ENCODE assay signal across 11 cellular contexts in the genomic region with DNA sequence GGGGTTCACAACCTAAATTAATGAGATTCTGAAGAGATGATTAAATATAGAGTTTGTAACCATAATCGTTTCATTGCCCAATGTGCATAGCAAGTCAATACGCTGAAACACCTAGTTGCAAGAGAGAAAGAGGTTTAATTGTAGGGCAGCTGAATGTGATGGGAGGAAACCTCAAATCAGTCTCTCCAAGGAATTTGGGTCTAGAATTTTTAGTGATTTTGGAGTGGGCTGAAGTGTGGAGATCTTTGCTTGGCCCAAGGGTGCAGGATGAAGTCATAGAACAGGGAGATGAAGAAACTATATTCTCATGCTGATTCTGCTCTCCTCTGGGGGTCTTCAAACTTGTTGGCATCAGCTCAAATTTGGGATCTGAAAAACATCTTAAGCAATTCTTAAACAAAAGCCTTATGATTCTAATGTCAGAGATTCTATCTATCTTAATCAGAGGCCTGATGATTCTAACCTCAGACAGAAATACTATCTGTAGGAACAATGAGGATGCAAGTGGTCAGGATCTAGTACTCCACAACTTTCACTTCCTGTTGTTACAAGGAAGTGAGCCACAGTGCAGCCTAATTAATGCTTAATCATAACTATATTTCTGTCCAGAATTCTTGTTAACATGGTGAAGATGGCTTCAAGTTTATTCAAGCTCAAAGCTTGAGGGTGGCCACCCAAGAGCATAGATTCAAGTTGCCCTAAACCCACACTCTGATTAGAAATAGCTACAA.
DNase-seq lines count a peak whose midpoint lies in the region; ATAC-seq and TF ChIP-seq lines count a peak whose summit lies in the region.
"Had no signal": no experiment of that assay in that cellular context is flagged by ENCODE, and none has a peak within 500 bp of the region (broad histone marks: within the 10 kb centered on the region; RNA-seq: fewer than 3 reads in every experiment).

No MANE protein-coding gene starts in this region.

- ATAC-seq in GM21423 (IDR thresholded peaks at IDR 0.05; ENCODE audit: unreplicated experiment) (peak; percentile 54), PC-3 (peak; percentile 49), HG03565 (IDR thresholded peaks at IDR 0.05; ENCODE audit: unreplicated experiment) (no peak)

- H4K20me1 ChIP-seq in PC-3 (ENCODE audit: low read length) (no peaks in the 10 kb centered on the region), osteoblast (ENCODE audit: insufficient read depth, low read length) (no peaks in the 10 kb centered on the region), MM.1S (ENCODE audit: insufficient read depth, low read length) (no peaks in the 10 kb centered on the region), hepatocyte (ENCODE audit: insufficient read depth, poor library complexity, severe bottlenecking) (no peaks in the 10 kb centered on the region)

- no peak overlapping the region for H3K9ac ChIP-seq in PC-3 (ENCODE audit: low read length)
- H3K9ac ChIP-seq in MM.1S (ENCODE audit: low read length), result no peak overlapping the region

- peak; percentile 3 for DNase-seq in DMS53 (lab: John Stamatoyannopoulos, UW)
- peak; percentile 29 for DNase-seq in PC-3
- DNase-seq in iris pigment epithelial cell (ENCODE audit: low read depth), result peak; percentile 34
- DNase-seq in osteoblast (ENCODE audit: insufficient read length, low spot score, missing footprints), result no peak
- no peak for DNase-seq in MM.1S
- no peak for DNase-seq in hepatocyte (ENCODE audit: low spot score)
- DNase-seq: CD4-positive, CD25-positive, alpha-beta regulatory T cell; NCI-H1105; NCI-H748 treated with DMSO at 0.1 percent for 48 hours had no signal

- H3K4me2 ChIP-seq in PC-3 (ENCODE audit: low read length) (no peak overlapping the region), osteoblast (ENCODE audit: insufficient read depth, low read length) (no peak overlapping the region), MM.1S (ENCODE audit: low read depth, low read length) (no peak overlapping the region), hepatocyte (no peak overlapping the region)

- H3K9me3 ChIP-seq in PC-3 (ENCODE audit: low read length), result no peaks in the 10 kb centered on the region
- H3K9me3 ChIP-seq in osteoblast (ENCODE audit: low read depth, low read length), result no peaks in the 10 kb centered on the region
- no peaks in the 10 kb centered on the region for H3K9me3 ChIP-seq in MM.1S (replicated peaks; ENCODE audit: insufficient read depth, low read length)
- H3K9me3 ChIP-seq in hepatocyte (ENCODE audit: low read depth), result no peaks in the 10 kb centered on the region

- TF ChIP-seq CTCF in PC-3 (conservative IDR thresholded peaks at IDR 0.05; ENCODE audit: low read depth, low read length) (no peak), osteoblast (IDR thresholded peaks at IDR 0.05; ENCODE audit: extremely low read depth, low read depth, low read length) (no peak), MM.1S (IDR thresholded peaks at IDR 0.05; ENCODE audit: low read length) (no peak), hepatocyte (IDR thresholded peaks at IDR 0.05; ENCODE audit: poor library complexity) (no peak)

- CTCF ChIA-PET in PC-3 (lab: Charles Lee), result interaction anchor here (0.8 kb wide), 1 partner anchor 79 kb away, joined by 3 read pairs; no protein-coding TSS in a partner anchor

- H3K79me2 ChIP-seq in PC-3 (ENCODE audit: low read length), result no peaks in the 10 kb centered on the region
- H3K79me2 ChIP-seq in osteoblast (ENCODE audit: insufficient read depth, low read length), result no peaks in the 10 kb centered on the region
- no peaks in the 10 kb centered on the region for H3K79me2 ChIP-seq in MM.1S (ENCODE audit: low read length)
- no peaks in the 10 kb centered on the region for H3K79me2 ChIP-seq in hepatocyte

- H3K4me1 ChIP-seq in PC-3 (ENCODE audit: insufficient read depth, low read length) (peaks cover 38% of the 10 kb centered on the region), osteoblast (ENCODE audit: insufficient read depth, low read length) (peaks cover 19% of the 10 kb centered on the region), MM.1S (ENCODE audit: low read length) (peaks cover 30% of the 10 kb centered on the region), hepatocyte (ENCODE audit: insufficient read depth) (peaks cover 43% of the 10 kb centered on the region)

- H3K27me3 ChIP-seq in PC-3 (ENCODE audit: low read length) (no peaks in the 10 kb centered on the region), osteoblast (ENCODE audit: insufficient read depth, low read length) (no peaks in the 10 kb centered on the region), MM.1S (replicated peaks; ENCODE audit: insufficient read depth, low read length) (no peaks in the 10 kb centered on the region), hepatocyte (no peaks in the 10 kb centered on the region)

- POLR2A ChIA-PET in PC-3 (lab: Charles Lee; ENCODE audit: unreplicated experiment), result no interaction called here

- H3K4me3 ChIP-seq in PC-3 (ENCODE audit: low read length), result no peak overlapping the region
- no peak overlapping the region for H3K4me3 ChIP-seq in osteoblast (ENCODE audit: insufficient read depth, low read length)
- H3K4me3 ChIP-seq in MM.1S (ENCODE audit: low read length), result no peak overlapping the region
- no peak overlapping the region for H3K4me3 ChIP-seq in hepatocyte

- H3K27ac ChIP-seq in PC-3 (ENCODE audit: low read length) (peak overlapping the region; percentile 2; the same call in 1 of the 2 replicates), osteoblast (ENCODE audit: low read depth, low read length) (no peak overlapping the region), MM.1S (ENCODE audit: low read length) (no peak overlapping the region), hepatocyte (no peak overlapping the region)

- H3F3A ChIP-seq in PC-3 (ENCODE audit: low read length, unreplicated experiment) (no peaks in the 10 kb centered on the region), MM.1S (ENCODE audit: insufficient read depth, low read length) (peaks cover 9% of the 10 kb centered on the region; the same call in 1 of the 2 replicates)

- intact Hi-C loops in PC-3 (cut with micrococcal nuclease), result no loop called here

- H2AFZ ChIP-seq in PC-3 (ENCODE audit: low read length), result peak overlapping the region; percentile 39
- no peak overlapping the region for H2AFZ ChIP-seq in osteoblast (ENCODE audit: low read length)
- H2AFZ ChIP-seq in MM.1S (ENCODE audit: low read length), result no peak overlapping the region
- no peak overlapping the region for H2AFZ ChIP-seq in hepatocyte

- WGBS in hepatocyte (ENCODE audit: low lambda C conversion rate, missing lambda C conversion rate), result 91% methylated on average over 2 of the region's 2 CpGs

- H3K36me3 ChIP-seq in PC-3 (ENCODE audit: low read depth, low read length) (no peaks in the 10 kb centered on the region), osteoblast (ENCODE audit: insufficient read depth, low read length) (no peaks in the 10 kb centered on the region), MM.1S (replicated peaks; ENCODE audit: insufficient read depth, low read length) (no peaks in the 10 kb centered on the region), hepatocyte (replicated peaks; ENCODE audit: insufficient read depth, low read depth) (no peaks in the 10 kb centered on the region)

- H3K9me2 ChIP-seq in PC-3 (replicated peaks; ENCODE audit: low read length), result no peaks in the 10 kb centered on the region
- no peaks in the 10 kb centered on the region for H3K9me2 ChIP-seq in MM.1S (replicated peaks; ENCODE audit: insufficient read depth, low read length)
- H3K9me2 ChIP-seq in hepatocyte (replicated peaks; ENCODE audit: insufficient read depth), result no peaks in the 10 kb centered on the region

- no TSS peak for BruUV-seq in PC-3 (replicated peaks; lab: Mats Ljungman, UMichigan)

Comparison
In these comparisons a context has a peak if more than half of its experiments do, and no peak if none do; other contexts are left out.
1. DNase-seq: peak in DMS53 (single experiment), PC-3 (single experiment) and iris pigment epithelial cell (single experiment); none in osteoblast (single experiment), MM.1S (single experiment) and hepatocyte (single experiment).